1 cellular context compared by ENCODE assay signal in genomic region chr16:77736879-77737278, GRCh38.
TF ChIP-seq lines count a peak whose summit lies in the region.

No MANE protein-coding gene starts in this region.

TF ChIP-seq in HepG2, 621 proteins besides CTCF, POLR2A, EP300 and RAD21 (continued from another document and continues in another):
- TF ChIP-seq ZNF691 (CRISPR knock-in tag; IDR thresholded peaks at IDR 0.05; ENCODE audit: borderline replicate concordance, low read depth): no peak
- no peak for TF ChIP-seq CBX5 (CRISPR knock-in tag; IDR thresholded peaks at IDR 0.05; ENCODE audit: borderline replicate concordance)
- no peak for TF ChIP-seq SMARCC2 (IDR thresholded peaks at IDR 0.05)
- no peak for TF ChIP-seq ZNF407 (CRISPR knock-in tag; IDR thresholded peaks at IDR 0.05; ENCODE audit: not compliant biosample characterization)
- no peak for TF ChIP-seq ARID2 (CRISPR knock-in tag; IDR thresholded peaks at IDR 0.05; ENCODE audit: borderline replicate concordance)
- no peak for TF ChIP-seq ZNF333 (CRISPR knock-in tag; IDR thresholded peaks at IDR 0.05; ENCODE audit: borderline replicate concordance)
- TF ChIP-seq ZNF180 (CRISPR knock-in tag; IDR thresholded peaks at IDR 0.05; ENCODE audit: borderline replicate concordance, low read depth): no peak
- peak; percentile 25; the same call in 1 of the 2 replicates for TF ChIP-seq ARNTL (CRISPR knock-in tag; IDR thresholded peaks at IDR 0.05)
- TF ChIP-seq ZNF652 (CRISPR knock-in tag; IDR thresholded peaks at IDR 0.05; ENCODE audit: borderline replicate concordance, low read depth): no peak; the same call in 1 of the 2 replicates
- no peak for TF ChIP-seq SOX13 (IDR thresholded peaks at IDR 0.05)
- peak in 1 of 2 experiments; percentile 93; a peak in 2 of 4 replicates for TF ChIP-seq SOX13 (CRISPR knock-in tag; conservative IDR thresholded peaks at IDR 0.05 in 1 of 2, IDR thresholded peaks at IDR 0.05 in 1 of 2)
- no peak for TF ChIP-seq ESRRA (CRISPR knock-in tag; IDR thresholded peaks at IDR 0.05; ENCODE audit: low read depth)
- no peak for TF ChIP-seq ZNF704 (CRISPR knock-in tag; IDR thresholded peaks at IDR 0.05; ENCODE audit: borderline replicate concordance)
- TF ChIP-seq ZNF564 (CRISPR knock-in tag; IDR thresholded peaks at IDR 0.05): peak; percentile 72; the same call in 1 of the 2 replicates
- TF ChIP-seq ZNF329 (CRISPR knock-in tag; IDR thresholded peaks at IDR 0.05; ENCODE audit: low read depth): no peak
- TF ChIP-seq CEBPG (CRISPR knock-in tag; IDR thresholded peaks at IDR 0.05): peak; percentile 89
- TF ChIP-seq RAD51 (IDR thresholded peaks at IDR 0.05; ENCODE audit: borderline replicate concordance): no peak
- no peak for TF ChIP-seq TOE1 (CRISPR knock-in tag; IDR thresholded peaks at IDR 0.05)
- no peak for TF ChIP-seq ZNF713 (CRISPR knock-in tag; IDR thresholded peaks at IDR 0.05)
- no peak for TF ChIP-seq SMARCE1 (IDR thresholded peaks at IDR 0.05; ENCODE audit: borderline replicate concordance)
- peak; percentile 74; the same call in 1 of the 2 replicates for TF ChIP-seq FOXO1 (CRISPR knock-in tag; IDR thresholded peaks at IDR 0.05)
- TF ChIP-seq ZNF574 (CRISPR knock-in tag; IDR thresholded peaks at IDR 0.05): no peak
- peak; percentile 24; the same call in 1 of the 2 replicates for TF ChIP-seq HNF1A (IDR thresholded peaks at IDR 0.05; ENCODE audit: low read depth)
- TF ChIP-seq HNF1A (CRISPR knock-in tag; IDR thresholded peaks at IDR 0.05; ENCODE audit: borderline replicate concordance): no peak
- no peak for TF ChIP-seq SNAPC4 (CRISPR knock-in tag; IDR thresholded peaks at IDR 0.05)
- TF ChIP-seq ZNF777 (CRISPR knock-in tag; IDR thresholded peaks at IDR 0.05): no peak
- no peak for TF ChIP-seq IKZF1 (IDR thresholded peaks at IDR 0.05)
- no peak for TF ChIP-seq ZBTB10 (CRISPR knock-in tag; IDR thresholded peaks at IDR 0.05; ENCODE audit: borderline replicate concordance)
- TF ChIP-seq MIER2 (CRISPR knock-in tag; IDR thresholded peaks at IDR 0.05): no peak; the same call in 1 of the 2 replicates
- TF ChIP-seq MAFG (CRISPR knock-in tag; IDR thresholded peaks at IDR 0.05): no peak
- peak; percentile 90 for TF ChIP-seq HMG20A (CRISPR knock-in tag; IDR thresholded peaks at IDR 0.05; ENCODE audit: borderline replicate concordance)
